In the genomic region with DNA sequence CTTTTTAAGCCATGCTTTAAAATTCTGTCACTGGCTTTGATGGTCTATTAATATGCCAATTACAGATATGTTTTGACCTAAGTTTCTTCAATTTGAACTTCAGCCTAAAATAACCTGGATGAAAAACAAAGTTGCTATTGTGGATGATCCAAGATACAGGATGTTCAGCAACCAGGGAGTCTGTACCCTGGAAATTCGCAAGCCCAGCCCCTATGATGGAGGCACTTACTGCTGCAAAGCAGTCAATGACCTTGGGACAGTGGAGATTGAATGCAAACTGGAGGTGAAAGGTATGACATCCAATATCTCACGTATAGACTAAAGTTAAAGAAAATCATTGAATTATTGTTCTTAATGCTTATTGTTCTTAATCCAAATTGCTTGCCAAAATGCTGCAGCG, we compare ENCODE assay signal across 20 cellular contexts. TPM values are rescaled to one million over a fixed set of nuclear protein-coding genes. Genes with fewer than 3 reads are reported as not detected.
"Had no signal": no experiment of that assay in that cellular context is flagged by ENCODE, and none has a peak within 500 bp of the region (broad histone marks: within the 10 kb centered on the region; RNA-seq: fewer than 3 reads in every experiment).

No MANE protein-coding gene starts in this region.

- H2AFZ ChIP-seq: neural progenitor cell had no signal

- H3K9me3 ChIP-seq: left lung, pancreas, prostate gland had no signal

- DNase-seq: effector CD8-positive, alpha-beta T cell; foreskin melanocyte; islet precursor cell; left lung; mesenchymal stem cell; midbrain; occipital lobe; pancreas; retina; small intestine; stimulated activated CD4-positive, alpha-beta T cell treated with anti-CD3 and anti-CD28 coated beads, Interleukin-2, amount 100 ng/mL, for 48 hours; stimulated activated naive CD4-positive, alpha-beta T cell treated with Interleukin-2 at 50 U/mL for 16 hours; trophoblast cell had no signal

- H3K4me1 ChIP-seq: left lung, neural progenitor cell, pancreas, prostate gland had no signal

- ATAC-seq: left lung; natural killer cell treated with Interleukin-12 subunit alpha and Interleukin-12 subunit beta and Interleukin-15 and Interleukin-18, amount 100 ng/mL, for 72 hours; pancreas had no signal

- H3K27me3 ChIP-seq: left lung, neural progenitor cell, pancreas had no signal

- H3K4me2 ChIP-seq: neural progenitor cell had no signal

- H3K4me3 ChIP-seq: coronary artery, left lung, lung, neural progenitor cell, pancreas, prostate gland had no signal

- H3K36me3 ChIP-seq: left lung, neural progenitor cell, pancreas, prostate gland had no signal

- H3K9ac ChIP-seq: neural progenitor cell had no signal

RNA-seq across cellular contexts. Expression of a gene that starts 59.0 kb away (rescaled TPM):
- total RNA-seq: dermis microvascular lymphatic vessel endothelial cell, glomerular endothelial cell had no signal
